Comparison of ENCODE assay signal across 20 cellular contexts in the genomic region with DNA sequence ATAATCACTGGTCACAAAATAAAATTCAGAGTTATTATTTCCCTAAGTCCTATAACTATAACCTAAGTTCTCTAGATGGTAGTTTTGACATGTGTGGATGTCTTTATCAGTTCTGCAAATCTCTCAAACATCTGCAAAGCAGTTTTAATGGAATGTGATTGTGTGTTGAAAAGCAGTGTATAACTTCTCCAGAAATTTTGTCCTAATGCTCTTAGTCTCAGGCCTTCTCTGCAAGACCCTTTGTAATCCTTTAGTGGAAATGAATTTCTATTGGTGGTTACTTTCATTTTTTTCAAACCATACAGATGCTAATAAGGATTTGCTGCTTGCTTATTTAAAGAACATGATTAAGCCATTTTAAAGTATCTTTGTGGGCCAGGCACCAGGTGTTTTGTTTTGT.
"Had no signal": no experiment of that assay in that cellular context is flagged by ENCODE, and none has a peak within 500 bp of the region (broad histone marks: within the 10 kb centered on the region; RNA-seq: fewer than 3 reads in every experiment).

No MANE protein-coding gene starts in this region.

- ATAC-seq: left cardiac atrium, lower lobe of right lung, natural killer cell had no signal

- H3K79me2 ChIP-seq: hepatocyte had no signal

- H3K4me2 ChIP-seq: hepatocyte had no signal

- H3K36me3 ChIP-seq: left ventricle myocardium inferior, lower lobe of right lung, sigmoid colon, stomach, thoracic aorta, transverse colon had no signal

- H3K27ac ChIP-seq: hepatocyte, left ventricle myocardium inferior, lower lobe of right lung, sigmoid colon, skin epidermis, stomach, thoracic aorta, transverse colon had no signal

- H3K4me3 ChIP-seq: hepatocyte, left ventricle myocardium inferior, lower lobe of right lung, sigmoid colon, skin epidermis, stomach, thoracic aorta, transverse colon had no signal

- H3K9me3 Mint-ChIP-seq: memory B cell, mesothelial cell of epicardium, natural killer cell, neural crest cell had no signal

- H3K36me3 Mint-ChIP-seq: memory B cell, mesothelial cell of epicardium, natural killer cell had no signal

- H3K4me1 Mint-ChIP-seq: natural killer cell had no signal

- H3K27me3 ChIP-seq: hepatocyte, sigmoid colon, stomach, transverse colon had no signal

- H3K4me3 Mint-ChIP-seq: mesothelial cell of epicardium, natural killer cell, neural crest cell had no signal

- H3K9me3 ChIP-seq: left ventricle myocardium inferior, lower lobe of right lung, sigmoid colon, stomach, thoracic aorta, transverse colon had no signal

- DNase-seq: erythroblast; foreskin melanocyte; head of caudate nucleus; kidney; left cardiac atrium; left ventricle myocardium inferior; lower lobe of right lung; natural killer cell; posterior cingulate gyrus; sigmoid colon; stimulated activated naive CD4-positive, alpha-beta T cell; stomach; substantia nigra; transverse colon had no signal

- H3K27me3 Mint-ChIP-seq: memory B cell had no signal

- H3K27ac Mint-ChIP-seq: mesothelial cell of epicardium, natural killer cell had no signal
